In genomic region chr9:126219166-126219565, GRCh38 we compare ENCODE assay signal across 16 cellular contexts.
DNase-seq lines count a peak whose midpoint lies in the region; ATAC-seq, FAIRE-seq and TF ChIP-seq lines count a peak whose summit lies in the region.
"Had no signal": no experiment of that assay in that cellular context is flagged by ENCODE, and none has a peak within 500 bp of the region (broad histone marks: within the 10 kb centered on the region; RNA-seq: fewer than 3 reads in every experiment).

No MANE protein-coding gene starts in this region.

- peaks cover 16 to 32% (median 23%) of the 10 kb centered on the region in 11 experiments; a peak in 21 of 22 replicates for H3K9me3 ChIP-seq in BLaER1 treated with 17β-estradiol and CSF1 and Interleukin-3, amounts not matched to agents 10 nM and 100 nM (replicated peaks in 1 of 11)
- H3K9me3 ChIP-seq in H1 (ENCODE audit: insufficient read depth in 2 of 2, low read depth in 1 of 2, low read length in 1 of 2) (no peaks in the 10 kb centered on the region), HepG2 (ENCODE audit: low read length) (no peaks in the 10 kb centered on the region)
- H3K9me3 ChIP-seq: BE2C, Caco-2 had no signal

- 0 out of 2 replicates have a peak overlapping the region, but pooled peaks have one; percentile 13 for H2AK5ac ChIP-seq in H1 (ENCODE audit: low read depth, low read length)

- DNase-seq in H1 (ENCODE audit: low read depth in 1 of 2, low spot score in 2 of 2) (no peak), HepG2 (ENCODE audit: low spot score) (peak; percentile 5), osteocyte (ENCODE audit: extremely low spot score, unreplicated experiment) (peak; percentile 76), NCI-H1436 (lab: John Stamatoyannopoulos, UW) (no peak), NCI-H2081 (lab: John Stamatoyannopoulos, UW) (no peak)
- DNase-seq in stimulated activated CD4-positive, alpha-beta T cell treated with anti-CD3 and anti-CD28 coated beads, Interleukin-1b, Interleukin-23, amount 100 ng/mL, for 48 hours: no peak
- DNase-seq: BE2C; Caco-2; CD8-positive, alpha-beta memory T cell; DND-41; GDM1 had no signal

- H3K27me3 ChIP-seq in BLaER1 treated with 17β-estradiol and CSF1 and Interleukin-3, amounts not matched to agents 10 nM and 100 nM: peaks cover 0 to 32% (median 0%) of the 10 kb centered on the region in 11 experiments; a peak in 10 of 22 replicates
- H3K27me3 ChIP-seq in H1 (replicated peaks in 1 of 4; ENCODE audit: control insufficient read depth in 3 of 4, extremely low read depth in 1 of 4, insufficient read depth in 3 of 4, low read length in 3 of 4) (peaks cover 0 to 20% (median 7%) of the 10 kb centered on the region in 4 experiments; a peak in 6 of 7 replicates), HepG2 (ENCODE audit: control insufficient read depth in 1 of 2, insufficient read depth in 2 of 2, low read length in 2 of 2) (peaks cover 1 to 54% of the 10 kb centered on the region in 2 experiments; a peak in 2 of 5 replicates)
- H3K27me3 ChIP-seq: BE2C had no signal

- no peaks in the 10 kb centered on the region for H3K4me1 Mint-ChIP-seq in osteocyte (ENCODE audit: unreplicated experiment)

- no peak overlapping the region for H3K14ac ChIP-seq in H1 (ENCODE audit: insufficient read length)

- H3K9me3 Mint-ChIP-seq in osteocyte (ENCODE audit: unreplicated experiment): peaks cover 6% of the 10 kb centered on the region

- TF ChIP-seq CTCF in H1 (IDR thresholded peaks at IDR 0.05; ENCODE audit: control extremely low read depth in 1 of 3, insufficient read depth in 1 of 3, low read depth in 1 of 3, low read length in 3 of 3): no peak
- peak; percentile 28; the same call in 1 of the 2 replicates for TF ChIP-seq CTCF in HepG2 (CRISPR knock-in tag; IDR thresholded peaks at IDR 0.05)
- no peak for TF ChIP-seq CTCF in osteocyte (IDR thresholded peaks at IDR 0.05)

- intact Hi-C loops in HepG2 (cut with micrococcal nuclease; ENCODE audit: unreplicated experiment): no loop called here

- H2BK5ac ChIP-seq in H1 (ENCODE audit: low read depth, low read length): no peak overlapping the region

- H3K36me3 Mint-ChIP-seq in osteocyte (ENCODE audit: unreplicated experiment): peaks cover 2% of the 10 kb centered on the region

- H4K5ac ChIP-seq in H1 (ENCODE audit: insufficient read length, low read depth, low read length): no peak overlapping the region

- H3K27ac ChIP-seq in BLaER1 treated with 17β-estradiol and CSF1 and Interleukin-3, amounts not matched to agents 10 nM and 100 nM: no peak overlapping the region
- H3K27ac ChIP-seq in H1 (ENCODE audit: low read depth, low read length) (no peak overlapping the region), HepG2 (ENCODE audit: extremely low read length, insufficient read depth, low read length) (no peak overlapping the region)

- TF ChIP-seq EP300 in H1 (IDR thresholded peaks at IDR 0.05; ENCODE audit: borderline replicate concordance in 1 of 2, low read depth in 2 of 2, low read length in 2 of 2) (no peak), HepG2 (IDR thresholded peaks at IDR 0.05; ENCODE audit: low read depth in 2 of 2, low read length in 2 of 2) (no peak), HepG2 (CRISPR knock-in tag; IDR thresholded peaks at IDR 0.05; ENCODE audit: borderline replicate concordance) (no peak)

- peak; percentile 57 for ATAC-seq in HepG2
- ATAC-seq: GM23338 had no signal

- H3K27ac Mint-ChIP-seq in osteocyte (ENCODE audit: unreplicated experiment): no peak overlapping the region
- H3K27ac Mint-ChIP-seq: GM23338, H9 had no signal

- H3K4me1 ChIP-seq in BLaER1 treated with 17β-estradiol and CSF1 and Interleukin-3, amounts not matched to agents 10 nM and 100 nM: peaks cover 29 to 77% (median 59%) of the 10 kb centered on the region in 10 experiments
- H3K4me1 ChIP-seq in H1 (replicated peaks in 1 of 4; ENCODE audit: control insufficient read depth in 3 of 4, insufficient read depth in 4 of 4, low read length in 3 of 4): peaks cover 2 to 7% (median 3%) of the 10 kb centered on the region in 4 experiments; a peak in 6 of 7 replicates
- no peaks in the 10 kb centered on the region for H3K4me1 ChIP-seq in HepG2 (ENCODE audit: insufficient read depth, low read length)
- H3K4me1 ChIP-seq: BE2C, Caco-2 had no signal

- no TSS peak for BruUV-seq in HepG2 (replicated peaks; lab: Mats Ljungman, UMichigan)

- no peaks in the 10 kb centered on the region for H3K79me2 ChIP-seq in H1 (ENCODE audit: control insufficient read depth in 1 of 2, insufficient read depth in 2 of 2, low read length in 2 of 2)
- no peaks in the 10 kb centered on the region for H3K79me2 ChIP-seq in HepG2 (ENCODE audit: insufficient read depth, low read length)

- H3K36me3 ChIP-seq in BLaER1 treated with 17β-estradiol and CSF1 and Interleukin-3, amounts not matched to agents 10 nM and 100 nM: peaks cover 0 to 2% (median 0%) of the 10 kb centered on the region in 11 experiments; a peak in 1 of 22 replicates
- H3K36me3 ChIP-seq in H1 (ENCODE audit: control insufficient read depth in 2 of 4, insufficient read depth in 4 of 4, low read length in 3 of 4): no peaks in the 10 kb centered on the region
- H3K36me3 ChIP-seq in HepG2 (replicated peaks in 1 of 2; ENCODE audit: control insufficient read depth in 1 of 2, insufficient read depth in 2 of 2, low read length in 2 of 2): no peaks in the 10 kb centered on the region
- H3K36me3 ChIP-seq: BE2C had no signal

- H3K56ac ChIP-seq in H1 (replicated peaks; ENCODE audit: insufficient read length, low read depth, low read length): no peak overlapping the region

- no peak overlapping the region for H2BK20ac ChIP-seq in H1 (ENCODE audit: low read length)

- TF ChIP-seq POLR2A in H1 (IDR thresholded peaks at IDR 0.05; ENCODE audit: control extremely low read depth in 1 of 2, low read depth in 2 of 2, low read length in 2 of 2): no peak
- TF ChIP-seq POLR2A in HepG2 (IDR thresholded peaks at IDR 0.05; ENCODE audit: insufficient read depth in 1 of 2, low read depth in 2 of 2, low read length in 2 of 2): no peak

- no peaks in the 10 kb centered on the region for H4K20me1 ChIP-seq in BLaER1 treated with 17β-estradiol and CSF1 and Interleukin-3, amounts not matched to agents 10 nM and 100 nM
- H4K20me1 ChIP-seq in H1 (replicated peaks in 1 of 2; ENCODE audit: control insufficient read depth in 1 of 2, insufficient read depth in 2 of 2, low read length in 2 of 2) (no peaks in the 10 kb centered on the region), HepG2 (ENCODE audit: insufficient read depth, low read length) (no peaks in the 10 kb centered on the region)

- H2AFZ ChIP-seq in H1 (ENCODE audit: low read length): no peak overlapping the region
- no peak overlapping the region for H2AFZ ChIP-seq in HepG2 (ENCODE audit: low read length)
- H2AFZ ChIP-seq: GM23338 had no signal

- H3K4me3 Mint-ChIP-seq in osteocyte (ENCODE audit: unreplicated experiment): no peak overlapping the region
- H3K4me3 Mint-ChIP-seq: CD8-positive, alpha-beta memory T cell; GM23338; H9 had no signal

- H2BK15ac ChIP-seq in H1 (ENCODE audit: low read length): no peak overlapping the region

- in situ Hi-C loops in HepG2 (cut with HindIII; ENCODE audit: extremely low pct_ligation_motif_present, low pct_unique_long_range_greater_than_20kb): no loop called here

- H3K27me3 Mint-ChIP-seq in osteocyte (ENCODE audit: unreplicated experiment): peaks cover 43% of the 10 kb centered on the region

- H3K4ac ChIP-seq in H1 (replicated peaks; ENCODE audit: insufficient read length, low read depth, low read length): no peak overlapping the region

- H3K23me2 ChIP-seq in H1 (ENCODE audit: low read depth, low read length): no peaks in the 10 kb centered on the region

- WGBS in H1 (ENCODE audit: extremely low coverage in 1 of 2, insufficient coverage in 1 of 2, insufficient read length in 1 of 2, insufficient replicate concordance in 2 of 2, low coverage in 1 of 2, low lambda C conversion rate in 2 of 2, missing lambda C conversion rate in 1 of 2), 2 experiments: 100% methylated on average over 2 of the region's 2 CpGs; no CpG with 5 or more reads in 1 of the 2 experiments
- 30% methylated on average over 2 of the region's 2 CpGs for WGBS in HepG2 (ENCODE audit: low lambda C conversion rate)

- no peak overlapping the region for H4K8ac ChIP-seq in H1 (ENCODE audit: extremely low read depth, insufficient read depth, low read length)

- no peak overlapping the region for H2BK12ac ChIP-seq in H1 (ENCODE audit: low read depth, low read length)

- H2BK120ac ChIP-seq in H1 (replicated peaks; ENCODE audit: low read depth, low read length): no peak overlapping the region

- no peak overlapping the region for H3K18ac ChIP-seq in H1 (ENCODE audit: extremely low read depth, low read length)

- no peak overlapping the region for H3K9ac ChIP-seq in BLaER1 treated with 17β-estradiol and CSF1 and Interleukin-3, amounts not matched to agents 10 nM and 100 nM
- no peak overlapping the region for H3K9ac ChIP-seq in H1 (replicated peaks in 1 of 4; ENCODE audit: extremely low read depth in 1 of 4, low read depth in 3 of 4, low read length in 3 of 4)
- H3K9ac ChIP-seq in HepG2 (ENCODE audit: insufficient read depth, low read depth, low read length): no peak overlapping the region

- peak overlapping the region in 9 of 11 experiments; percentile 77 to 95 (median 83); a peak in 17 of 22 replicates for H3K4me2 ChIP-seq in BLaER1 treated with 17β-estradiol and CSF1 and Interleukin-3, amounts not matched to agents 10 nM and 100 nM
- no peak overlapping the region for H3K4me2 ChIP-seq in H1 (ENCODE audit: insufficient read depth in 1 of 2, low read depth in 2 of 2, low read length in 2 of 2)
- H3K4me2 ChIP-seq in HepG2 (ENCODE audit: low read depth, low read length): no peak overlapping the region
- H3K4me2 ChIP-seq: GM23338 had no signal

- H4K91ac ChIP-seq in H1 (replicated peaks; ENCODE audit: insufficient read length, low read length): no peak overlapping the region

- TF ChIP-seq RAD21 in H1 (IDR thresholded peaks at IDR 0.05 in 1 of 2, conservative IDR thresholded peaks at IDR 0.05 in 1 of 2; ENCODE audit: low read depth in 2 of 2, low read length in 2 of 2): no peak
- TF ChIP-seq RAD21 in HepG2 (CRISPR knock-in tag; IDR thresholded peaks at IDR 0.05): no peak

- FAIRE-seq in H1 (lab: Jason Lieb, UNC): no peak
- no peak for FAIRE-seq in HepG2 (lab: Jason Lieb, UNC)
- FAIRE-seq: A204.1, GM12892 had no signal

- no peak overlapping the region for H3K23ac ChIP-seq in H1 (ENCODE audit: insufficient read length)

- no peak overlapping the region; a peak in 1 of 20 replicates for H3K4me3 ChIP-seq in BLaER1 treated with 17β-estradiol and CSF1 and Interleukin-3, amounts not matched to agents 10 nM and 100 nM
- no peak overlapping the region for H3K4me3 ChIP-seq in H1 (ENCODE audit: extremely low read depth in 1 of 4, insufficient read depth in 2 of 4, low read depth in 3 of 4, low read length in 4 of 4)
- no peak overlapping the region for H3K4me3 ChIP-seq in HepG2 (replicated peaks in 1 of 3; ENCODE audit: insufficient read depth in 1 of 3, low read depth in 2 of 3, low read length in 3 of 3)
- H3K4me3 ChIP-seq: GM23338 had no signal

- H3K79me1 ChIP-seq in H1 (ENCODE audit: low read depth, low read length): no peaks in the 10 kb centered on the region

- CTCF ChIA-PET in H1 (lab: Charles Lee; ENCODE audit: partially characterized antibody) (interaction anchor here (0.7 to 1.0 kb wide), 2 partner anchors 9 to 69 kb away, joined by 3 read pairs; no protein-coding TSS in a partner anchor), HepG2 (lab: Yijun Ruan, JAX; ENCODE audit: low intra/inter-chr PET ratio, low total read pairs) (no interaction called here)

- POLR2A ChIA-PET in H1 (lab: Charles Lee; ENCODE audit: partially characterized antibody): no interaction called here
- POLR2A ChIA-PET in HepG2 (lab: Yijun Ruan, JAX): no interaction called here

Comparison
In these comparisons a context has a peak if more than half of its experiments do, and no peak if none do; other contexts are left out.
1. H3K4me2 ChIP-seq: peak in BLaER1 treated with 17β-estradiol and CSF1 and Interleukin-3, amounts not matched to agents 10 nM and 100 nM (9 of 11); none in H1 (0 of 2) and HepG2 (single experiment).
2. DNase-seq: peak in HepG2 (single experiment) and osteocyte (single experiment); none in H1 (0 of 2), NCI-H1436 (single experiment), stimulated activated CD4-positive, alpha-beta T cell treated with anti-CD3 and anti-CD28 coated beads, Interleukin-1b, Interleukin-23, amount 100 ng/mL, for 48 hours (single experiment) and NCI-H2081 (0 of 2).